ENCODE assay signal across 11 cellular contexts in the genomic region with DNA sequence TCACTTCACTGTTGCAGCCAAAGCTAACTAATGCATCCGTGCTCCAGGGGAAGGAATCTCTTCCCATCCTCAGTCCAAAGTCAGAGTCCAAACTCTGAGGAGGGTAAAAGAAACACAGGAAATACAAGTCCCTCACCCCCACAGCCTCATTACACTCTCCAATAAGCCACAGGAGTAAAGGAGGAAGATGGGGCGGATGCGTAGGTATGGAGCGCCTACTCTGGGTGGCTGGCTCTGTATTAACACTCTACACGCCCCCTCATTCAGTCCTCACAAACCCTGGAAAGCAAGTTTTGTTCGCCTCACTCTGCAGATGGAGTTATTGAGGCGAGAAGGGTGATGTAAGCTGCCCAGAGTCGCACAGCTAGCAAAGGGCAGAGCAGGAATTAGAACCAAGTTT.
DNase-seq lines count a peak whose midpoint lies in the region; ATAC-seq and TF ChIP-seq lines count a peak whose summit lies in the region.
"Had no signal": no experiment of that assay in that cellular context is flagged by ENCODE, and none has a peak within 500 bp of the region (broad histone marks: within the 10 kb centered on the region; RNA-seq: fewer than 3 reads in every experiment).

No MANE protein-coding gene starts in this region.

- no peaks in the 10 kb centered on the region for H3K9me3 ChIP-seq in MM.1S (replicated peaks; ENCODE audit: insufficient read depth, low read length)
- H3K9me3 ChIP-seq: SJSA1 had no signal

- no peak overlapping the region for H2AFZ ChIP-seq in MM.1S (ENCODE audit: low read length)

- H4K20me1 ChIP-seq in MM.1S (ENCODE audit: insufficient read depth, low read length) = no peaks in the 10 kb centered on the region

- H3K4me3 ChIP-seq in choroid plexus epithelial cell (ENCODE audit: low read depth, low read length) (no peak overlapping the region), MM.1S (ENCODE audit: low read length) (no peak overlapping the region)
- H3K4me3 ChIP-seq: SJSA1 had no signal

- H3K9ac ChIP-seq in MM.1S (ENCODE audit: low read length) = no peak overlapping the region

- ATAC-seq in GM18511 (IDR thresholded peaks at IDR 0.05; ENCODE audit: unreplicated experiment) (peak; percentile 56), HG02884 (IDR thresholded peaks at IDR 0.05; ENCODE audit: unreplicated experiment) (peak; percentile 68), GM18907 (IDR thresholded peaks at IDR 0.05; ENCODE audit: unreplicated experiment) (no peak)
- ATAC-seq: naive thymus-derived CD4-positive, alpha-beta T cell had no signal

- no peaks in the 10 kb centered on the region for H3K9me2 ChIP-seq in MM.1S (replicated peaks; ENCODE audit: insufficient read depth, low read length)

- no peaks in the 10 kb centered on the region for H3F3A ChIP-seq in MM.1S (ENCODE audit: insufficient read depth, low read length)

- H3K4me1 ChIP-seq in MM.1S (ENCODE audit: low read length) = no peaks in the 10 kb centered on the region
- H3K4me1 ChIP-seq: SJSA1 had no signal

- H3K36me3 ChIP-seq in MM.1S (replicated peaks; ENCODE audit: insufficient read depth, low read length) = no peaks in the 10 kb centered on the region
- H3K36me3 ChIP-seq: SJSA1 had no signal

- no peak overlapping the region for H3K27ac ChIP-seq in MM.1S (ENCODE audit: low read length)
- H3K27ac ChIP-seq: HL-60, SJSA1 had no signal

- DNase-seq in choroid plexus epithelial cell (ENCODE audit: low read depth) (peak; percentile 22), renal cortical epithelial cell (ENCODE audit: low read depth) (peak; percentile 49), SKM-1 treated with dmso at 0.1 percent for 144 hours (lab: John Stamatoyannopoulos, UW; ENCODE audit: unreplicated experiment) (no peak), MM.1S (no peak)
- no peak for DNase-seq in activated naive CD4-positive, alpha-beta T cell treated with anti-CD3 and anti-CD28 coated beads, Interleukin-2, amount 50 U/mL, for 16 hours
- DNase-seq: naive thymus-derived CD4-positive, alpha-beta T cell had no signal

- TF ChIP-seq CTCF in choroid plexus epithelial cell (conservative IDR thresholded peaks at IDR 0.05; ENCODE audit: low read depth, low read length) (no peak), MM.1S (IDR thresholded peaks at IDR 0.05; ENCODE audit: low read length) (no peak)

- H3K4me2 ChIP-seq in MM.1S (ENCODE audit: low read depth, low read length) = no peak overlapping the region

- H3K27me3 ChIP-seq in MM.1S (replicated peaks; ENCODE audit: insufficient read depth, low read length) = no peaks in the 10 kb centered on the region
- H3K27me3 ChIP-seq: SJSA1 had no signal

- H3K79me2 ChIP-seq in MM.1S (ENCODE audit: low read length) = no peaks in the 10 kb centered on the region

Comparison
In these comparisons a context has a peak if more than half of its experiments do, and no peak if none do; other contexts are left out.
1. DNase-seq: peak in choroid plexus epithelial cell (single experiment) and renal cortical epithelial cell (single experiment); none in activated naive CD4-positive, alpha-beta T cell treated with anti-CD3 and anti-CD28 coated beads, Interleukin-2, amount 50 U/mL, for 16 hours (single experiment), SKM-1 treated with dmso at 0.1 percent for 144 hours (single experiment) and MM.1S (single experiment).